Comparison of ENCODE assay signal across 8 cellular contexts in genomic region chr19:47514869-47515588, GRCh38. TPM values are rescaled to one million over a fixed set of nuclear protein-coding genes. Genes with fewer than 3 reads are reported as not detected.
DNase-seq lines count a peak whose midpoint lies in the region; ATAC-seq lines count a peak whose summit lies in the region.

TSS of gene NAPA (minus strand) at chr19:47515063. CDS start at chr19:47514940, 123 bp downstream.

- DNase-seq in NCI-H748 (lab: John Stamatoyannopoulos, UW; ENCODE audit: unreplicated experiment) (peak; percentile 100), cortex of kidney (lab: John Stamatoyannopoulos, UW) (peak; percentile 97), left colon (peak; percentile 100)
- DNase-seq in activated CD4-positive, alpha-beta T cell treated with anti-CD3 and anti-CD28 coated beads, Interleukin-2, amount 50 U/mL, for 1 hour: peak; percentile 100
- peak; percentile 100 for DNase-seq in stimulated activated CD4-positive, alpha-beta T cell treated with anti-CD3 and anti-CD28 coated beads, Interleukin-1b, Interleukin-23, amount 100 ng/mL, for 48 hours

- peaks cover 54 to 83% (median 71%) of the 10 kb centered on the region in 10 experiments for H3K4me1 ChIP-seq in BLaER1 treated with 17β-estradiol and CSF1 and Interleukin-3, amounts not matched to agents 10 nM and 100 nM

- peaks cover 35 to 69% (median 45%) of the 10 kb centered on the region in 11 experiments for H4K20me1 ChIP-seq in BLaER1 treated with 17β-estradiol and CSF1 and Interleukin-3, amounts not matched to agents 10 nM and 100 nM

- intact Hi-C loops in left colon (cut with DNase I, micrococcal nuclease): no loop called here

- peak within 1 kb of the TSS; percentile 92 to 99 (median 94) for H3K9ac ChIP-seq in BLaER1 treated with 17β-estradiol and CSF1 and Interleukin-3, amounts not matched to agents 10 nM and 100 nM

- peak within 1 kb of the TSS; percentile 80 to 98 (median 90) for H3K27ac ChIP-seq in BLaER1 treated with 17β-estradiol and CSF1 and Interleukin-3, amounts not matched to agents 10 nM and 100 nM

- H3K4me3 ChIP-seq in BLaER1 treated with 17β-estradiol and CSF1 and Interleukin-3, amounts not matched to agents 10 nM and 100 nM: peak within 1 kb of the TSS; percentile 85 to 97 (median 94)

- H3K4me2 ChIP-seq in BLaER1 treated with 17β-estradiol and CSF1 and Interleukin-3, amounts not matched to agents 10 nM and 100 nM: peak within 1 kb of the TSS; percentile 89 to 100 (median 98)

- H3K27me3 ChIP-seq in BLaER1 treated with 17β-estradiol and CSF1 and Interleukin-3, amounts not matched to agents 10 nM and 100 nM: peaks cover 20 to 34% (median 29%) of the 10 kb centered on the region in 11 experiments; a peak in 21 of 22 replicates

- ATAC-seq in GM19351 (IDR thresholded peaks at IDR 0.05; ENCODE audit: unreplicated experiment) (peak; percentile 81), HG03521 (IDR thresholded peaks at IDR 0.05; ENCODE audit: unreplicated experiment) (peak; percentile 84), left colon (peak; percentile 87)

- H3K36me3 ChIP-seq in BLaER1 treated with 17β-estradiol and CSF1 and Interleukin-3, amounts not matched to agents 10 nM and 100 nM: peaks cover 0 to 21% (median 9%) of the 10 kb centered on the region in 11 experiments; a peak in 11 of 22 replicates

- no peaks in the 10 kb centered on the region for H3K9me3 ChIP-seq in BLaER1 treated with 17β-estradiol and CSF1 and Interleukin-3, amounts not matched to agents 10 nM and 100 nM (replicated peaks in 1 of 11)

RNA-seq across cellular contexts. Expression of gene NAPA, which starts in this region (rescaled TPM):
- total RNA-seq in left colon: 100 to 1,000 TPM; 122 to 130 TPM

Comparison
In these comparisons a context has a peak if more than half of its experiments do, and no peak if none do; other contexts are left out.
1. Peak in every context shown above with its lines: DNase-seq, ATAC-seq, H3K4me3 ChIP-seq and H3K27ac ChIP-seq.